In genomic region chr11:60775420-60775961, GRCh38 we compare ENCODE assay signal across 8 cellular contexts. TPM values are rescaled to one million over a fixed set of nuclear protein-coding genes. Genes with fewer than 3 reads are reported as not detected.
A peak's percentile ranks its signal among the peaks of the same experiment; 100 is the strongest.
DNase-seq lines count a peak whose midpoint lies in the region; ATAC-seq, FAIRE-seq and TF ChIP-seq lines count a peak whose summit lies in the region.

No MANE protein-coding gene starts in this region.

- TF ChIP-seq POLR2A in GM18505 (IDR thresholded peaks at IDR 0.05; ENCODE audit: borderline replicate concordance, extremely low read depth, insufficient read depth, insufficient read length) (no peak), body of pancreas (IDR thresholded peaks at IDR 0.05) (no peak)

- no peak overlapping the region for H3K4me3 Mint-ChIP-seq in immature natural killer cell

- peaks cover 8 to 11% of the 10 kb centered on the region in 2 donors for H3K4me1 Mint-ChIP-seq in immature natural killer cell

- H3K9me3 ChIP-seq in body of pancreas = no peaks in the 10 kb centered on the region

- no peaks in the 10 kb centered on the region for H3K27me3 ChIP-seq in body of pancreas

- ATAC-seq in GM18505 (IDR thresholded peaks at IDR 0.05; ENCODE audit: unreplicated experiment) = peak; percentile 65
- peak; percentile 52 for ATAC-seq in HG03039 (IDR thresholded peaks at IDR 0.05; ENCODE audit: unreplicated experiment)
- ATAC-seq in body of pancreas = peak; percentile 94

- H3K4me1 ChIP-seq in body of pancreas = peaks cover 9% of the 10 kb centered on the region

- no peaks in the 10 kb centered on the region for H3K36me3 Mint-ChIP-seq in immature natural killer cell

- no peak overlapping the region for H3K27ac Mint-ChIP-seq in immature natural killer cell

- no peak overlapping the region for H3K27ac ChIP-seq in body of pancreas

- H3K36me3 ChIP-seq in body of pancreas (replicated peaks in 1 of 2; ENCODE audit: insufficient read depth in 1 of 2, low read depth in 2 of 2) = no peaks in the 10 kb centered on the region

- no peak overlapping the region for H3K4me3 ChIP-seq in body of pancreas

- 12 to 15% methylated on average over 15 of the region's 15 CpGs for WGBS in body of pancreas, 2 donors

- no peaks in the 10 kb centered on the region for H3K9me3 Mint-ChIP-seq in immature natural killer cell

- peak; percentile 87 for DNase-seq in A172 (ENCODE audit: low spot score)
- peak; percentile 68 for DNase-seq in NCI-H2081 treated with DMSO at 0.1 percent for 48 hours (lab: John Stamatoyannopoulos, UW)
- DNase-seq in body of pancreas = peak; percentile 91 to 93 (median 92)
- DNase-seq in immature natural killer cell = peak; percentile 46 to 64 (median 56)
- DNase-seq in stimulated activated CD4-positive, alpha-beta T cell treated with anti-CD3 and anti-CD28 coated beads, Interleukin-15, amount 100 ng/mL, for 24 hours = peak; percentile 88

- intact Hi-C loops in body of pancreas (cut with DNase I) = no loop called here

- peak; percentile 88 to 95 (median 91) for TF ChIP-seq CTCF in body of pancreas (IDR thresholded peaks at IDR 0.05)

- peaks cover 1 to 7% (median 2%) of the 10 kb centered on the region in 3 donors for H3K27me3 Mint-ChIP-seq in immature natural killer cell (ENCODE audit: low read depth in 3 of 3)

- peak; percentile 80 for FAIRE-seq in TTC549 (lab: Jason Lieb, UNC)

RNA-seq across cellular contexts. Expression of gene MS4A10, which starts 9.6 kb away (rescaled TPM):
- total RNA-seq in A172 (2014; rRNA removed; shearing (Covaris generic)) = not detected in 2 replicates
- total RNA-seq in body of pancreas = not detected
- not detected for polyA plus RNA-seq in immature natural killer cell

RNA-seq across cellular contexts. Expression of gene MS4A15, which starts 18.8 kb away (rescaled TPM):
- not detected in 2 replicates for total RNA-seq in A172 (2014; rRNA removed; shearing (Covaris generic))
- total RNA-seq in body of pancreas = not detected
- polyA plus RNA-seq in immature natural killer cell = not detected

RNA-seq across cellular contexts. Expression of gene MS4A18, which starts 51.0 kb away (rescaled TPM):
- total RNA-seq in A172 (2014; rRNA removed; shearing (Covaris generic)) = not detected in 2 replicates
- total RNA-seq in body of pancreas = not detected
- not detected for polyA plus RNA-seq in immature natural killer cell
